Comparison of ENCODE assay signal across 27 cellular contexts in the genomic region with DNA sequence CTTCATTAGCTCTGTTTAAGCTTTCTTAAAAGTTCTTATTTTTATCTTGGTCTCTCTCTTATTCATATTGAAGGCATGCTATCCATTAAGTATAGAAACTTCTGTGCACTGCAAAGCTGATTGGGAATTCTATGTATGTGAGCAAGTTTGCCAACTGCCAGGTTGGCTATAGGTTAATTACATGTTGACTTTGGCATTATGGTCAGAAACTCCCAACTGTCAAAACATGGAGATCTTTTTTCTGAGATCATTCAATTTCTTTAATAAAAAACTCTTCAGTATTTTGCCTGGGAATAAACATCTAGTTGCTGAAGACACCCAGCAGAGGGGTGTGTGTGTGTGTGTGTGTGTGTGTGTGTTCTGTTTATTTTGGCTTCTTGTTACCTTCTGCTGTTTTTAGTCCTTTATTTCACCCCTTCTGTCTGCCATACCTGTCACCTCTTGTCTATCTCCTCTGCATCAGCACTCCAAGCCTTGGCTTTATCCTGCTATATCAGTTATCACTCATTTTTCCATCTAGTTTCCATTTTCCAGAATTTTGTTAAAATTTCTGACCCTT. TPM values are rescaled to one million over a fixed set of nuclear protein-coding genes. Genes with fewer than 3 reads are reported as not detected.
DNase-seq lines count a peak whose midpoint lies in the region; ATAC-seq, FAIRE-seq and TF ChIP-seq lines count a peak whose summit lies in the region.
"Had no signal": no experiment of that assay in that cellular context is flagged by ENCODE, and none has a peak within 500 bp of the region (broad histone marks: within the 10 kb centered on the region; RNA-seq: fewer than 3 reads in every experiment).

No MANE protein-coding gene starts in this region.

- H3K4me3 Mint-ChIP-seq in Caco-2 (ENCODE audit: unreplicated experiment) = no peak overlapping the region
- no peak overlapping the region for H3K4me3 Mint-ChIP-seq in CD4-positive, alpha-beta memory T cell
- H3K4me3 Mint-ChIP-seq: activated CD8-positive, alpha-beta T cell treated with anti-CD3 and anti-CD28 coated beads for 36 hours; activated naive CD8-positive, alpha-beta T cell treated with anti-CD3 and anti-CD28 coated beads for 36 hours; natural killer cell had no signal

- no peaks in the 10 kb centered on the region for H3K9me3 Mint-ChIP-seq in Caco-2 (ENCODE audit: unreplicated experiment)
- H3K9me3 Mint-ChIP-seq in CD4-positive, alpha-beta memory T cell = no peaks in the 10 kb centered on the region
- H3K9me3 Mint-ChIP-seq: activated CD8-positive, alpha-beta T cell treated with anti-CD3 and anti-CD28 coated beads for 36 hours; activated naive CD8-positive, alpha-beta T cell treated with anti-CD3 and anti-CD28 coated beads for 36 hours; natural killer cell had no signal

- no peaks in the 10 kb centered on the region for H3K36me3 Mint-ChIP-seq in Caco-2 (ENCODE audit: insufficient read depth, unreplicated experiment)
- H3K36me3 Mint-ChIP-seq in CD4-positive, alpha-beta memory T cell = no peaks in the 10 kb centered on the region
- H3K36me3 Mint-ChIP-seq: activated naive CD8-positive, alpha-beta T cell treated with anti-CD3 and anti-CD28 coated beads for 36 hours; natural killer cell had no signal

- H3K9ac ChIP-seq in mucosa of rectum (ENCODE audit: low read depth in 1 of 2, low read length in 2 of 2) = peak overlapping the region in 1 of 2 donors; percentile 40
- H3K9ac ChIP-seq: KMS-11 had no signal

- TF ChIP-seq CTCF in Caco-2 (IDR thresholded peaks at IDR 0.05; ENCODE audit: insufficient read depth in 1 of 2, low read depth in 1 of 2, low read length in 1 of 2, severe bottlenecking in 1 of 2, unreplicated experiment in 1 of 2) (no peak), HEK293 (tag by site-specific recombination; IDR thresholded peaks at IDR 0.05) (no peak), bronchial epithelial cell (IDR thresholded peaks at IDR 0.05; ENCODE audit: insufficient read depth, low read length, severe bottlenecking) (no peak)

- no peaks in the 10 kb centered on the region for H3K36me3 ChIP-seq in Caco-2 (ENCODE audit: control insufficient read depth, insufficient read depth, low read length)
- no peaks in the 10 kb centered on the region for H3K36me3 ChIP-seq in HEK293 (ENCODE audit: control insufficient read depth in 2 of 2, insufficient read depth in 1 of 2, low read length in 2 of 2)
- no peaks in the 10 kb centered on the region for H3K36me3 ChIP-seq in bronchial epithelial cell (ENCODE audit: control insufficient read depth, insufficient read depth, low read length)
- no peaks in the 10 kb centered on the region for H3K36me3 ChIP-seq in mucosa of rectum (ENCODE audit: control insufficient read depth in 2 of 2, insufficient read depth in 2 of 2, low read length in 2 of 2)
- H3K36me3 ChIP-seq in CD4-positive, alpha-beta memory T cell (ENCODE audit: insufficient read depth, low read length) = no peaks in the 10 kb centered on the region
- no peaks in the 10 kb centered on the region for H3K36me3 ChIP-seq in SJCRH30
- H3K36me3 ChIP-seq: right atrium auricular region, thoracic aorta had no signal

- H3K27ac Mint-ChIP-seq in Caco-2 (ENCODE audit: unreplicated experiment) = peak overlapping the region; percentile 78
- H3K27ac Mint-ChIP-seq in CD4-positive, alpha-beta memory T cell = no peak overlapping the region
- H3K27ac Mint-ChIP-seq: activated CD8-positive, alpha-beta T cell treated with anti-CD3 and anti-CD28 coated beads for 36 hours; activated naive CD8-positive, alpha-beta T cell treated with anti-CD3 and anti-CD28 coated beads for 36 hours; natural killer cell had no signal

- ATAC-seq in GM19395 (IDR thresholded peaks at IDR 0.05; ENCODE audit: unreplicated experiment) = no peak
- ATAC-seq: activated CD8-positive, alpha-beta T cell treated with anti-CD3 and anti-CD28 coated beads for 36 hours; left cardiac atrium; natural killer cell had no signal

- no peaks in the 10 kb centered on the region for H3K27me3 Mint-ChIP-seq in Caco-2 (ENCODE audit: insufficient read depth, unreplicated experiment)
- H3K27me3 Mint-ChIP-seq in CD4-positive, alpha-beta memory T cell = peaks cover 1 to 6% of the 10 kb centered on the region in 2 donors

- POLR2A ChIA-PET in Caco-2 (lab: Charles Lee) = no interaction called here
- POLR2A ChIA-PET in HEK293 (lab: Yijun Ruan, JAX) = no interaction called here
- POLR2A ChIA-PET in CD4-positive, alpha-beta memory T cell (lab: Charles Lee; ENCODE audit: partially characterized antibody) = no interaction called here

- H3K9me3 ChIP-seq in Caco-2 (no peaks in the 10 kb centered on the region), HEK293 (ENCODE audit: control insufficient read depth, insufficient read depth, low read depth, low read length) (no peaks in the 10 kb centered on the region), mucosa of rectum (ENCODE audit: control insufficient read depth in 2 of 2, low read length in 2 of 2) (no peaks in the 10 kb centered on the region), SJCRH30 (replicated peaks) (no peaks in the 10 kb centered on the region)
- no peaks in the 10 kb centered on the region for H3K9me3 ChIP-seq in CD4-positive, alpha-beta memory T cell (ENCODE audit: control insufficient read depth in 1 of 2, low read length in 2 of 2)
- H3K9me3 ChIP-seq: right atrium auricular region, thoracic aorta had no signal

- no peak for DNase-seq in Caco-2
- DNase-seq in bronchial epithelial cell (ENCODE audit: low read depth) = peak; percentile 15
- no peak for DNase-seq in CD4-positive, alpha-beta memory T cell
- DNase-seq in SJCRH30 = no peak
- no peak for DNase-seq in NCI-H1694 treated with DMSO at 0.1 percent for 48 hours (lab: John Stamatoyannopoulos, UW)
- DNase-seq: activated CD4-positive, CD25-positive, alpha-beta regulatory T cell treated with anti-CD3 and anti-CD28 coated beads, Interleukin-2, amount 50 U/mL, for 72 hours; activated CD8-positive, alpha-beta T cell treated with anti-CD3 and anti-CD28 coated beads for 36 hours; activated naive CD8-positive, alpha-beta T cell treated with anti-CD3 and anti-CD28 coated beads for 36 hours; DMS79; head of caudate nucleus; left cardiac atrium; natural killer cell; NCI-H1694; NCI-H526 treated with DMSO at 0.1 percent for 48 hours; SHP77; stimulated activated CD4-positive, alpha-beta T cell treated with anti-CD3 and anti-CD28 coated beads, Interleukin-4, amount 100 ng/mL, for 4 hours; stimulated activated naive CD4-positive, alpha-beta T cell; SW 1271 had no signal

- H3K27me3 ChIP-seq in Caco-2 (replicated peaks; ENCODE audit: control insufficient read depth, insufficient read depth, low read length) (no peaks in the 10 kb centered on the region), bronchial epithelial cell (ENCODE audit: control insufficient read depth, insufficient read depth, low read length) (no peaks in the 10 kb centered on the region), mucosa of rectum (ENCODE audit: control insufficient read depth in 2 of 2, insufficient read depth in 2 of 2, low read length in 2 of 2) (no peaks in the 10 kb centered on the region), SJCRH30 (no peaks in the 10 kb centered on the region)
- H3K27me3 ChIP-seq in CD4-positive, alpha-beta memory T cell (ENCODE audit: insufficient read depth, low read length) = no peaks in the 10 kb centered on the region
- H3K27me3 ChIP-seq: right atrium auricular region had no signal

- peaks cover 51% of the 10 kb centered on the region for H3K4me1 Mint-ChIP-seq in Caco-2 (ENCODE audit: low read depth, unreplicated experiment)
- no peaks in the 10 kb centered on the region for H3K4me1 Mint-ChIP-seq in CD4-positive, alpha-beta memory T cell
- H3K4me1 Mint-ChIP-seq: activated naive CD8-positive, alpha-beta T cell treated with anti-CD3 and anti-CD28 coated beads for 36 hours; natural killer cell had no signal

- intact Hi-C loops in Caco-2 (cut with micrococcal nuclease; ENCODE audit: unreplicated experiment) = no loop called here
- intact Hi-C loops in CD4-positive, alpha-beta memory T cell (cut with micrococcal nuclease) = no loop called here

- H3K4me1 ChIP-seq in Caco-2 (peaks cover 60% of the 10 kb centered on the region), HEK293 (ENCODE audit: control insufficient read depth, insufficient read depth, low read length) (peaks cover 4% of the 10 kb centered on the region), mucosa of rectum (ENCODE audit: control insufficient read depth in 2 of 2, insufficient read depth in 2 of 2, low read length in 2 of 2) (peaks cover 15 to 29% of the 10 kb centered on the region in 2 donors), SJCRH30 (no peaks in the 10 kb centered on the region)
- H3K4me1 ChIP-seq in CD4-positive, alpha-beta memory T cell (ENCODE audit: insufficient read depth, low read length) = no peaks in the 10 kb centered on the region
- H3K4me1 ChIP-seq: right atrium auricular region had no signal

- no TSS peak for BruUV-seq in Caco-2 (replicated peaks; lab: Mats Ljungman, UMichigan)

- CTCF ChIA-PET in Caco-2 (lab: Charles Lee) = no interaction called here
- CTCF ChIA-PET in HEK293 (lab: Yijun Ruan, JAX) = interaction anchor here (1.3 kb wide), 1 partner anchor 12 kb away, joined by 5 read pairs; no protein-coding TSS in a partner anchor
- CTCF ChIA-PET in CD4-positive, alpha-beta memory T cell (lab: Charles Lee; ENCODE audit: partially characterized antibody) = no interaction called here

- FAIRE-seq in bronchial epithelial cell (lab: Jason Lieb, UNC) = no peak
- FAIRE-seq: astrocyte, HTR-8/SVneo had no signal

- H3K4me3 ChIP-seq in Caco-2 (ENCODE audit: low read depth, low read length) (no peak overlapping the region), HEK293 (ENCODE audit: low read depth, low read length) (no peak overlapping the region), bronchial epithelial cell (ENCODE audit: low read depth, low read length) (no peak overlapping the region), mucosa of rectum (ENCODE audit: low read length in 2 of 2) (no peak overlapping the region), SJCRH30 (no peak overlapping the region)
- no peak overlapping the region for H3K4me3 ChIP-seq in CD4-positive, alpha-beta memory T cell (ENCODE audit: low read length in 2 of 2)
- H3K4me3 ChIP-seq: right atrium auricular region, thoracic aorta had no signal

- no peak overlapping the region for H3K27ac ChIP-seq in HEK293 (ENCODE audit: extremely low read depth, low read depth, low read length)
- H3K27ac ChIP-seq in mucosa of rectum (ENCODE audit: low read depth in 2 of 2, low read length in 2 of 2) = peak overlapping the region; percentile 69 to 96
- H3K27ac ChIP-seq in CD4-positive, alpha-beta memory T cell (ENCODE audit: low read depth, low read length) = no peak overlapping the region
- no peak overlapping the region for H3K27ac ChIP-seq in SJCRH30
- H3K27ac ChIP-seq: KMS-11, right atrium auricular region, thoracic aorta had no signal

TF ChIP-seq in HEK293, 187 proteins besides CTCF, POLR2A, EP300 and RAD21 (continues in another document):
- TF ChIP-seq ZNF174 (tag by site-specific recombination; IDR thresholded peaks at IDR 0.05) (no peak), FEZF1 (tag by site-specific recombination; IDR thresholded peaks at IDR 0.05) (peak; percentile 12; the same call in 1 of the 2 replicates)

RNA-seq across cellular contexts. Expression of a gene that starts 1.3 kb away (rescaled TPM):
- total RNA-seq in Caco-2 (2022) = 0.81 and 0.84 TPM in 2 replicates
- 0.13 and 0.26 TPM in 2 replicates for total RNA-seq in bronchial epithelial cell
- not detected for total RNA-seq in CD4-positive, alpha-beta memory T cell
- polyA plus RNA-seq in CD4-positive, alpha-beta memory T cell = not detected
- not detected in 2 replicates for total RNA-seq in SJCRH30 (2014; rRNA removed; shearing (Covaris generic))
- total RNA-seq: activated CD8-positive, alpha-beta T cell treated with anti-CD3 and anti-CD28 coated beads for 36 hours; activated naive CD8-positive, alpha-beta T cell treated with anti-CD3 and anti-CD28 coated beads for 36 hours; left cardiac atrium; natural killer cell; osteocyte; right atrium auricular region had no signal

Comparison
In these comparisons a context has a peak if more than half of its experiments do, and no peak if none do; other contexts are left out.
1. H3K27ac ChIP-seq: peak in mucosa of rectum (2 of 2); none in HEK293 (single experiment), CD4-positive, alpha-beta memory T cell (single experiment) and SJCRH30 (single experiment).